ENCODE assay signal across 19 cellular contexts in genomic region chr12:121831571-121832235, GRCh38. TPM values are rescaled to one million over a fixed set of nuclear protein-coding genes. Genes with fewer than 3 reads are reported as not detected.
"Had no signal": no experiment of that assay in that cellular context is flagged by ENCODE, and none has a peak within 500 bp of the region (broad histone marks: within the 10 kb centered on the region; RNA-seq: fewer than 3 reads in every experiment).

No MANE protein-coding gene starts in this region.

- H3K4me3 ChIP-seq: esophagus squamous epithelium, hepatocyte, neural progenitor cell, thyroid gland had no signal

- H3K27ac Mint-ChIP-seq: activated T-helper 2 cell treated with anti-CD3 and anti-CD28 coated beads, Interferon-gamma antibody, Interleukin-2, Interleukin-4, amounts not matched to agents 10 μg/mL and 5 μg/mL and 100 μg/mL, durations not matched to agents 14 hours and 24 hours and 36 hours; neural progenitor cell had no signal

- H3K4me1 Mint-ChIP-seq: neural progenitor cell had no signal

- H3K9me3 Mint-ChIP-seq: activated T-helper 2 cell treated with anti-CD3 and anti-CD28 coated beads, Interferon-gamma antibody, Interleukin-2, Interleukin-4, amounts not matched to agents 10 μg/mL and 5 μg/mL and 100 μg/mL, durations not matched to agents 14 hours and 24 hours and 36 hours; neural progenitor cell had no signal

- DNase-seq: activated CD4-positive, CD25-positive, alpha-beta regulatory T cell treated with anti-CD3 and anti-CD28 coated beads, Interleukin-2, amount 50 U/mL, for 72 hours; activated naive CD4-positive, alpha-beta T cell treated with anti-CD3 and anti-CD28 coated beads, Interleukin-2, amount 50 U/mL, for 16 hours; amygdala; cortex of kidney; effector CD8-positive, alpha-beta T cell; esophagus squamous epithelium; islet precursor cell; stimulated activated CD4-positive, alpha-beta T cell treated with anti-CD3 and anti-CD28 coated beads, Interleukin-12 subunit alpha, Interleukin-12 subunit beta, amount 100 ng/mL, for 4 hours; stimulated activated CD4-positive, alpha-beta T cell treated with anti-CD3 and anti-CD28 coated beads, Interleukin-2, amount 100 ng/mL, for 24 hours; thyroid gland had no signal

- H3K4me3 Mint-ChIP-seq: neural progenitor cell had no signal

RNA-seq across cellular contexts. Expression of gene HPD, which starts 27.0 kb away (rescaled TPM):
- total RNA-seq: activated CD8-positive, alpha-beta memory T cell treated with anti-CD3 and anti-CD28 coated beads for 36 hours; activated T-helper 2 cell treated with anti-CD3 and anti-CD28 coated beads, Interferon-gamma antibody, Interleukin-2, Interleukin-4, amounts not matched to agents 10 μg/mL and 5 μg/mL and 100 μg/mL, durations not matched to agents 14 hours and 24 hours and 36 hours; endothelial cell of umbilical vein; fibroblast of villous mesenchyme; glomerular endothelial cell; lung microvascular endothelial cell; urinary bladder had no signal
